In genomic region chr11:12824281-12825041, GRCh38 we compare ENCODE assay signal across 1 cellular context.
A peak's percentile ranks its signal among the peaks of the same experiment; 100 is the strongest.
TF ChIP-seq lines count a peak whose summit lies in the region.

No MANE protein-coding gene starts in this region.

TF ChIP-seq in HepG2, 621 proteins besides CTCF, POLR2A, EP300 and RAD21 (continued from another document and continues in another):
- TF ChIP-seq BCL3 (CRISPR knock-in tag; IDR thresholded peaks at IDR 0.05) (no peak), TCF7 (IDR thresholded peaks at IDR 0.05; ENCODE audit: low read depth) (no peak), AKAP8 (CRISPR knock-in tag; IDR thresholded peaks at IDR 0.05) (no peak), NR1H2 (CRISPR knock-in tag; IDR thresholded peaks at IDR 0.05; ENCODE audit: borderline replicate concordance, low read depth) (no peak), SMAD9 (CRISPR knock-in tag; IDR thresholded peaks at IDR 0.05) (peak; percentile 14; the same call in 1 of the 2 replicates), CHD4 (IDR thresholded peaks at IDR 0.05; ENCODE audit: borderline replicate concordance, low read length) (no peak; the same call in 1 of the 2 replicates), HNRNPK (IDR thresholded peaks at IDR 0.05; ENCODE audit: low read depth, low read length, poor library complexity, severe bottlenecking) (no peak), ZNF574 (CRISPR knock-in tag; IDR thresholded peaks at IDR 0.05) (no peak; the same call in 1 of the 2 replicates), ZNF354B (CRISPR knock-in tag; IDR thresholded peaks at IDR 0.05) (no peak), ATAD3A (CRISPR knock-in tag; IDR thresholded peaks at IDR 0.05) (no peak), ZMYM4 (CRISPR knock-in tag; IDR thresholded peaks at IDR 0.05) (peak; percentile 48; the same call in 1 of the 2 replicates), NR3C1 (CRISPR knock-in tag; IDR thresholded peaks at IDR 0.05) (no peak), ZNF878 (CRISPR knock-in tag; IDR thresholded peaks at IDR 0.05) (no peak), ZNF264 (CRISPR knock-in tag; IDR thresholded peaks at IDR 0.05) (no peak), CC2D1A (CRISPR knock-in tag; IDR thresholded peaks at IDR 0.05) (no peak), RBAK (CRISPR knock-in tag; IDR thresholded peaks at IDR 0.05) (no peak), CBX5 (CRISPR knock-in tag; IDR thresholded peaks at IDR 0.05; ENCODE audit: borderline replicate concordance) (no peak), CREM (IDR thresholded peaks at IDR 0.05) (peak; percentile 36; the same call in 1 of the 2 replicates), CREM (CRISPR knock-in tag; IDR thresholded peaks at IDR 0.05) (no peak), E2F5 (CRISPR knock-in tag; conservative IDR thresholded peaks at IDR 0.05) (no peak), SIN3B (IDR thresholded peaks at IDR 0.05; ENCODE audit: low read length) (no peak), ZNF777 (CRISPR knock-in tag; IDR thresholded peaks at IDR 0.05) (no peak), POLR2G (IDR thresholded peaks at IDR 0.05; ENCODE audit: low read depth, low read length) (peak; percentile 42; the same call in 1 of the 2 replicates), YEATS4 (CRISPR knock-in tag; IDR thresholded peaks at IDR 0.05; ENCODE audit: borderline replicate concordance) (no peak; the same call in 1 of the 2 replicates), ZNF615 (CRISPR knock-in tag; IDR thresholded peaks at IDR 0.05; ENCODE audit: borderline replicate concordance) (no peak), PCBP1 (IDR thresholded peaks at IDR 0.05; ENCODE audit: borderline replicate concordance, low read depth, low read length) (no peak), FOXM1 (CRISPR knock-in tag; IDR thresholded peaks at IDR 0.05) (no peak), ZNF75D (CRISPR knock-in tag; IDR thresholded peaks at IDR 0.05; ENCODE audit: borderline replicate concordance) (no peak), ZNF207 (IDR thresholded peaks at IDR 0.05; ENCODE audit: borderline replicate concordance) (no peak), FUBP1 (CRISPR knock-in tag; IDR thresholded peaks at IDR 0.05; ENCODE audit: borderline replicate concordance) (no peak), ZNF484 (CRISPR knock-in tag; IDR thresholded peaks at IDR 0.05; ENCODE audit: borderline replicate concordance, low read depth) (no peak), GLI4 (CRISPR knock-in tag; IDR thresholded peaks at IDR 0.05; ENCODE audit: borderline replicate concordance) (no peak), CEBPB (IDR thresholded peaks at IDR 0.05; ENCODE audit: borderline replicate concordance, low read depth, low read length) (no peak)
- TF ChIP-seq, protein P1, sequence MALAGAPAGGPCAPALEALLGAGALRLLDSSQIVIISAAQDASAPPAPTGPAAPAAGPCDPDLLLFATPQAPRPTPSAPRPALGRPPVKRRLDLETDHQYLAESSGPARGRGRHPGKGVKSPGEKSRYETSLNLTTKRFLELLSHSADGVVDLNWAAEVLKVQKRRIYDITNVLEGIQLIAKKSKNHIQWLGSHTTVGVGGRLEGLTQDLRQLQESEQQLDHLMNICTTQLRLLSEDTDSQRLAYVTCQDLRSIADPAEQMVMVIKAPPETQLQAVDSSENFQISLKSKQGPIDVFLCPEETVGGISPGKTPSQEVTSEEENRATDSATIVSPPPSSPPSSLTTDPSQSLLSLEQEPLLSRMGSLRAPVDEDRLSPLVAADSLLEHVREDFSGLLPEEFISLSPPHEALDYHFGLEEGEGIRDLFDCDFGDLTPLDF (CRISPR knock-in tag; IDR thresholded peaks at IDR 0.05) = no peak
- TF ChIP-seq, protein P2, sequence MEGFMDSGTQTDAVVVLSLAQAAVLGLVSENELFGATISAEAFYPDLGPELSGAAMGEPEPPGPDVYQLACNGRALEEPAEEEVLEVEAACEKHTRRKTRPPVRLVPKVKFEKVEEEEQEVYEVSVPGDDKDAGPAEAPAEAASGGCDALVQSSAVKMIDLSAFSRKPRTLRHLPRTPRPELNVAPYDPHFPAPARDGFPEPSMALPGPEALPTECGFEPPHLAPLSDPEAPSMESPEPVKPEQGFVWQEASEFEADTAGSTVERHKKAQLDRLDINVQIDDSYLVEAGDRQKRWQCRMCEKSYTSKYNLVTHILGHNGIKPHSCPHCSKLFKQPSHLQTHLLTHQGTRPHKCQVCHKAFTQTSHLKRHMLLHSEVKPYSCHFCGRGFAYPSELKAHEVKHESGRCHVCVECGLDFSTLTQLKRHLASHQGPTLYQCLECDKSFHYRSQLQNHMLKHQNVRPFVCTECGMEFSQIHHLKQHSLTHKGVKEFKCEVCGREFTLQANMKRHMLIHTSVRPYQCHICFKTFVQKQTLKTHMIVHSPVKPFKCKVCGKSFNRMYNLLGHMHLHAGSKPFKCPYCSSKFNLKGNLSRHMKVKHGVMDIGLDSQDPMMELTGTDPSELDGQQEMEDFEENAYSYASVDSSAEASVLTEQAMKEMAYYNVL (CRISPR knock-in tag; IDR thresholded peaks at IDR 0.05; ENCODE audit: borderline replicate concordance) = no peak; the same call in 1 of the 2 replicates
- TF ChIP-seq, protein P3, sequence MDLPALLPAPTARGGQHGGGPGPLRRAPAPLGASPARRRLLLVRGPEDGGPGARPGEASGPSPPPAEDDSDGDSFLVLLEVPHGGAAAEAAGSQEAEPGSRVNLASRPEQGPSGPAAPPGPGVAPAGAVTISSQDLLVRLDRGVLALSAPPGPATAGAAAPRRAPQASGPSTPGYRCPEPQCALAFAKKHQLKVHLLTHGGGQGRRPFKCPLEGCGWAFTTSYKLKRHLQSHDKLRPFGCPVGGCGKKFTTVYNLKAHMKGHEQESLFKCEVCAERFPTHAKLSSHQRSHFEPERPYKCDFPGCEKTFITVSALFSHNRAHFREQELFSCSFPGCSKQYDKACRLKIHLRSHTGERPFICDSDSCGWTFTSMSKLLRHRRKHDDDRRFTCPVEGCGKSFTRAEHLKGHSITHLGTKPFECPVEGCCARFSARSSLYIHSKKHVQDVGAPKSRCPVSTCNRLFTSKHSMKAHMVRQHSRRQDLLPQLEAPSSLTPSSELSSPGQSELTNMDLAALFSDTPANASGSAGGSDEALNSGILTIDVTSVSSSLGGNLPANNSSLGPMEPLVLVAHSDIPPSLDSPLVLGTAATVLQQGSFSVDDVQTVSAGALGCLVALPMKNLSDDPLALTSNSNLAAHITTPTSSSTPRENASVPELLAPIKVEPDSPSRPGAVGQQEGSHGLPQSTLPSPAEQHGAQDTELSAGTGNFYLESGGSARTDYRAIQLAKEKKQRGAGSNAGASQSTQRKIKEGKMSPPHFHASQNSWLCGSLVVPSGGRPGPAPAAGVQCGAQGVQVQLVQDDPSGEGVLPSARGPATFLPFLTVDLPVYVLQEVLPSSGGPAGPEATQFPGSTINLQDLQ (CRISPR knock-in tag; IDR thresholded peaks at IDR 0.05) = no peak
- TF ChIP-seq, protein P4, sequence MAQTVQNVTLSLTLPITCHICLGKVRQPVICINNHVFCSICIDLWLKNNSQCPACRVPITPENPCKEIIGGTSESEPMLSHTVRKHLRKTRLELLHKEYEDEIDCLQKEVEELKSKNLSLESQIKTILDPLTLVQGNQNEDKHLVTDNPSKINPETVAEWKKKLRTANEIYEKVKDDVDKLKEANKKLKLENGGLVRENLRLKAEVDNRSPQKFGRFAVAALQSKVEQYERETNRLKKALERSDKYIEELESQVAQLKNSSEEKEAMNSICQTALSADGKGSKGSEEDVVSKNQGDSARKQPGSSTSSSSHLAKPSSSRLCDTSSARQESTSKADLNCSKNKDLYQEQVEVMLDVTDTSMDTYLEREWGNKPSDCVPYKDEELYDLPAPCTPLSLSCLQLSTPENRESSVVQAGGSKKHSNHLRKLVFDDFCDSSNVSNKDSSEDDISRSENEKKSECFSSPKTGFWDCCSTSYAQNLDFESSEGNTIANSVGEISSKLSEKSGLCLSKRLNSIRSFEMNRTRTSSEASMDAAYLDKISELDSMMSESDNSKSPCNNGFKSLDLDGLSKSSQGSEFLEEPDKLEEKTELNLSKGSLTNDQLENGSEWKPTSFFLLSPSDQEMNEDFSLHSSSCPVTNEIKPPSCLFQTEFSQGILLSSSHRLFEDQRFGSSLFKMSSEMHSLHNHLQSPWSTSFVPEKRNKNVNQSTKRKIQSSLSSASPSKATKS (CRISPR knock-in tag; IDR thresholded peaks at IDR 0.05) = no peak
- TF ChIP-seq, protein P5, sequence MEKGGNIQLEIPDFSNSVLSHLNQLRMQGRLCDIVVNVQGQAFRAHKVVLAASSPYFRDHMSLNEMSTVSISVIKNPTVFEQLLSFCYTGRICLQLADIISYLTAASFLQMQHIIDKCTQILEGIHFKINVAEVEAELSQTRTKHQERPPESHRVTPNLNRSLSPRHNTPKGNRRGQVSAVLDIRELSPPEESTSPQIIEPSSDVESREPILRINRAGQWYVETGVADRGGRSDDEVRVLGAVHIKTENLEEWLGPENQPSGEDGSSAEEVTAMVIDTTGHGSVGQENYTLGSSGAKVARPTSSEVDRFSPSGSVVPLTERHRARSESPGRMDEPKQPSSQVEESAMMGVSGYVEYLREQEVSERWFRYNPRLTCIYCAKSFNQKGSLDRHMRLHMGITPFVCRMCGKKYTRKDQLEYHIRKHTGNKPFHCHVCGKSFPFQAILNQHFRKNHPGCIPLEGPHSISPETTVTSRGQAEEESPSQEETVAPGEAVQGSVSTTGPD (CRISPR knock-in tag; IDR thresholded peaks at IDR 0.05) = no peak
- TF ChIP-seq, protein P6, sequence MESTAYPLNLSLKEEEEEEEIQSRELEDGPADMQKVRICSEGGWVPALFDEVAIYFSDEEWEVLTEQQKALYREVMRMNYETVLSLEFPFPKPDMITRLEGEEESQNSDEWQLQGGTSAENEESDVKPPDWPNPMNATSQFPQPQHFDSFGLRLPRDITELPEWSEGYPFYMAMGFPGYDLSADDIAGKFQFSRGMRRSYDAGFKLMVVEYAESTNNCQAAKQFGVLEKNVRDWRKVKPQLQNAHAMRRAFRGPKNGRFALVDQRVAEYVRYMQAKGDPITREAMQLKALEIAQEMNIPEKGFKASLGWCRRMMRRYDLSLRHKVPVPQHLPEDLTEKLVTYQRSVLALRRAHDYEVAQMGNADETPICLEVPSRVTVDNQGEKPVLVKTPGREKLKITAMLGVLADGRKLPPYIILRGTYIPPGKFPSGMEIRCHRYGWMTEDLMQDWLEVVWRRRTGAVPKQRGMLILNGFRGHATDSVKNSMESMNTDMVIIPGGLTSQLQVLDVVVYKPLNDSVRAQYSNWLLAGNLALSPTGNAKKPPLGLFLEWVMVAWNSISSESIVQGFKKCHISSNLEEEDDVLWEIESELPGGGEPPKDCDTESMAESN (CRISPR knock-in tag; conservative IDR thresholded peaks at IDR 0.05) = no peak
- TF ChIP-seq, protein P7, sequence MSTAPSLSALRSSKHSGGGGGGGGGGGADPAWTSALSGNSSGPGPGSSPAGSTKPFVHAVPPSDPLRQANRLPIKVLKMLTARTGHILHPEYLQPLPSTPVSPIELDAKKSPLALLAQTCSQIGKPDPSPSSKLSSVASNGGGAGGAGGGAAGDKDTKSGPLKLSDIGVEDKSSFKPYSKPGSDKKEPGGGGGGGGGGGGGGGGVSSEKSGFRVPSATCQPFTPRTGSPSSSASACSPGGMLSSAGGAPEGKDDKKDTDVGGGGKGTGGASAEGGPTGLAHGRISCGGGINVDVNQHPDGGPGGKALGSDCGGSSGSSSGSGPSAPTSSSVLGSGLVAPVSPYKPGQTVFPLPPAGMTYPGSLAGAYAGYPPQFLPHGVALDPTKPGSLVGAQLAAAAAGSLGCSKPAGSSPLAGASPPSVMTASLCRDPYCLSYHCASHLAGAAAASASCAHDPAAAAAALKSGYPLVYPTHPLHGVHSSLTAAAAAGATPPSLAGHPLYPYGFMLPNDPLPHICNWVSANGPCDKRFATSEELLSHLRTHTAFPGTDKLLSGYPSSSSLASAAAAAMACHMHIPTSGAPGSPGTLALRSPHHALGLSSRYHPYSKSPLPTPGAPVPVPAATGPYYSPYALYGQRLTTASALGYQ (CRISPR knock-in tag; IDR thresholded peaks at IDR 0.05) = no peak
- TF ChIP-seq, protein P8, sequence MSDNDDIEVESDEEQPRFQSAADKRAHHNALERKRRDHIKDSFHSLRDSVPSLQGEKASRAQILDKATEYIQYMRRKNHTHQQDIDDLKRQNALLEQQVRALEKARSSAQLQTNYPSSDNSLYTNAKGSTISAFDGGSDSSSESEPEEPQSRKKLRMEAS (IDR thresholded peaks at IDR 0.05) = no peak
